ENCODE assay signal across 25 cellular contexts in the genomic region with DNA sequence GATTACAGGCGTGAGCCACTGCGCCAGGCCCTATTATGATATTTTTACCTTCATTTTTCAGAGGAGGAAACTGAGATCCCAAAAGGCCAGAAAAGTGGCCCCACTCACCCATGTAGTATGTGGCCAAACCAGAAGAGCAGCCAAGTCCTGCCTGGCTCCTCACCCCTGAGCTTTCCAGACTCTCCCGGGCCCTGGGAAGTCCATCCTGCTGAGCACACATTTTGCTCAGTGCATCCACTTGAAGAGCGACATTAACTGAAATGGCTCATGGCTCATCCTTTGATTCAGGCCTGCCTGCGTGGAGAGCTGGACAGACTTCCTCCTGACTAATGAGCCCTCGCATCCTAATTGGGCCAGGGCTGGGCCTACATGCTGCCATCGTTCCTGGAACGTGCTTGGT. TPM values are rescaled to one million over a fixed set of nuclear protein-coding genes. Genes with fewer than 3 reads are reported as not detected.
"Had no signal": no experiment of that assay in that cellular context is flagged by ENCODE, and none has a peak within 500 bp of the region (broad histone marks: within the 10 kb centered on the region; RNA-seq: fewer than 3 reads in every experiment).

No MANE protein-coding gene starts in this region.

- H3K4me3 ChIP-seq: dorsolateral prefrontal cortex, esophagus muscularis mucosa, gastroesophageal sphincter, hepatocyte, lung had no signal

- H3K9me3 Mint-ChIP-seq: type B pancreatic cell had no signal

- H3K79me2 ChIP-seq: hepatocyte, parathyroid adenoma had no signal

- H3K27me3 Mint-ChIP-seq: naive B cell, type B pancreatic cell had no signal

- H3K4me3 Mint-ChIP-seq: naive B cell, nephron, type B pancreatic cell had no signal

- H2AFZ ChIP-seq: hepatocyte, parathyroid adenoma had no signal

- H3K27ac ChIP-seq: dorsolateral prefrontal cortex, esophagus muscularis mucosa, gastroesophageal sphincter, hepatocyte, parathyroid adenoma had no signal

- ATAC-seq: gastroesophageal sphincter, left colon, left ventricle myocardium superior, sciatic nerve had no signal

- DNase-seq: cortex of kidney; dorsolateral prefrontal cortex; effector CD8-positive, alpha-beta T cell; foreskin fibroblast; head of caudate nucleus; left colon; left ventricle myocardium superior; mesendoderm; naive B cell; stimulated activated CD4-positive, alpha-beta T cell treated with anti-CD3 and anti-CD28 coated beads, Interleukin-12 subunit alpha, Interleukin-12 subunit beta, amount 100 ng/mL, for 4 hours; stimulated activated naive CD4-positive, alpha-beta T cell treated with Interleukin-2 at 50 U/mL for 16 hours had no signal

- H3K27me3 ChIP-seq: dorsolateral prefrontal cortex, esophagus muscularis mucosa, gastroesophageal sphincter, hepatocyte had no signal

- H3K36me3 ChIP-seq: esophagus muscularis mucosa, gastroesophageal sphincter had no signal

- H3K4me2 ChIP-seq: hepatocyte had no signal

- H3K4me1 ChIP-seq: esophagus muscularis mucosa, gastroesophageal sphincter, parathyroid adenoma had no signal

- H3K9ac ChIP-seq: parathyroid adenoma had no signal

- H3K36me3 Mint-ChIP-seq: naive B cell, type B pancreatic cell had no signal

- H3K4me1 Mint-ChIP-seq: naive B cell, nephron had no signal

- H3K27ac Mint-ChIP-seq: nephron, type B pancreatic cell had no signal

- FAIRE-seq: urothelium cell line had no signal

RNA-seq across cellular contexts. Expression of gene NGEF, which starts 9.5 kb away (rescaled TPM):
- total RNA-seq: left ventricle myocardium superior had no signal

RNA-seq across cellular contexts. Expression of gene NEU2, which starts 9.9 kb away (rescaled TPM):
- total RNA-seq: dorsolateral prefrontal cortex, esophagus muscularis mucosa, gastroesophageal sphincter, hepatocyte, kidney epithelial cell, left colon, left ventricle myocardium superior, lung, omental fat pad, pulmonary artery endothelial cell, sciatic nerve, skeletal muscle tissue had no signal
- polyA plus RNA-seq: hepatocyte, lung, thymus had no signal
